8 cellular contexts compared by ENCODE assay signal in the genomic region with DNA sequence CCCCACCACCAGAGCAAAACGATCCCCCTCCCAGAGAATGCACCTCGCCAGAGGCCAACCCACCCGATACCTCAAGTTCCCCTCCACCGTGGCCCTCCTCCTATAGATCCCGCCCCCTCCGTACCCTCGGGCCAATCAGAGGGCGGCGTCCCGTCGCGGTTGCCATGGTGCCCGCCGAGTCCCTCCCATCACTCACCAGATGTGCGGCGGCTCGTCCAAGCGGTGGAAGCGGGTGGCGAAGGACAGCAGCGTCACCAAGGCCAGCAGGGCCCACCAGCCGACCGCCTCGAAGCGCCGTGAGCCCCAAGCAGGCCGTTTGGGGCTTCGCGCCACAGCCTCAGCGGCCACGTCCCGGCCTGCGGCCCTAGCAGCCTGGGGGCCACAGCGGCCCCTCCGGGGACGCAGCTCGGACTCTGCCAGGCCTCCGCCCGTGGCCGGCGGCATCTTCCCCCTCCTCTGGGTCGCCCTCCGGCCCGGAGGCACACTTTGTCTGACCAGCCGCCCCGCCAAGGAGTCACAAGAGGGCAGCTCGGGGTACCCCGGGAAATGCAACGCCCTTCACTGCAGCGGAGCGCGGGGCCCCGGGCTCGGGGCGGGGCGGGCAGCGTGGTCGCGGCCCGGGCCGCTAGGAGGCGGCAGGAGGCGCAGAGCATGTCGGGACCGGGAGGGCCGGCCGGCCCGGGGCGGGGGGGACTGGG. TPM values are rescaled to one million over a fixed set of nuclear protein-coding genes. Genes with fewer than 3 reads are reported as not detected.
A peak's percentile ranks its signal among the peaks of the same experiment; 100 is the strongest.
DNase-seq lines count a peak whose midpoint lies in the region; ATAC-seq and TF ChIP-seq lines count a peak whose summit lies in the region.

A gene with protein sequence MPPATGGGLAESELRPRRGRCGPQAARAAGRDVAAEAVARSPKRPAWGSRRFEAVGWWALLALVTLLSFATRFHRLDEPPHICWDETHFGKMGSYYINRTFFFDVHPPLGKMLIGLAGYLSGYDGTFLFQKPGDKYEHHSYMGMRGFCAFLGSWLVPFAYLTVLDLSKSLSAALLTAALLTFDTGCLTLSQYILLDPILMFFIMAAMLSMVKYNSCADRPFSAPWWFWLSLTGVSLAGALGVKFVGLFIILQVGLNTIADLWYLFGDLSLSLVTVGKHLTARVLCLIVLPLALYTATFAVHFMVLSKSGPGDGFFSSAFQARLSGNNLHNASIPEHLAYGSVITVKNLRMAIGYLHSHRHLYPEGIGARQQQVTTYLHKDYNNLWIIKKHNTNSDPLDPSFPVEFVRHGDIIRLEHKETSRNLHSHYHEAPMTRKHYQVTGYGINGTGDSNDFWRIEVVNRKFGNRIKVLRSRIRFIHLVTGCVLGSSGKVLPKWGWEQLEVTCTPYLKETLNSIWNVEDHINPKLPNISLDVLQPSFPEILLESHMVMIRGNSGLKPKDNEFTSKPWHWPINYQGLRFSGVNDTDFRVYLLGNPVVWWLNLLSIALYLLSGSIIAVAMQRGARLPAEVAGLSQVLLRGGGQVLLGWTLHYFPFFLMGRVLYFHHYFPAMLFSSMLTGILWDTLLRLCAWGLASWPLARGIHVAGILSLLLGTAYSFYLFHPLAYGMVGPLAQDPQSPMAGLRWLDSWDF (minus strand): TSS at position 646 of the 698 bp plus-strand sequence. CDS start 202 bp downstream, at position 444.

- peak; percentile 3 for TF ChIP-seq POLR2A in testis (IDR thresholded peaks at IDR 0.05)

- peak; percentile 91 for DNase-seq in HEK293T (ENCODE audit: extremely low spot score)
- peak; percentile 89 for DNase-seq in MV-4-11 (lab: John Stamatoyannopoulos, UW)
- DNase-seq in SK-N-MC (ENCODE audit: low read depth, low spot score) = peak; percentile 16
- DNase-seq in globus pallidus (ENCODE audit: low spot score) = peak; percentile 93
- peak; percentile 93 for DNase-seq in omental fat pad (ENCODE audit: low spot score)
- DNase-seq in testis = peak; percentile 97

- peaks cover 44% of the 10 kb centered on the region for H3K4me1 ChIP-seq in testis

- 0% methylated on average over 30 of the region's 69 CpGs; no CpG with 5 or more reads in 1 of the 2 donors for WGBS in testis, 2 donors

- H3K9me3 Mint-ChIP-seq in activated naive CD4-positive, alpha-beta T cell treated with anti-CD3 and anti-CD28 coated beads, Interleukin-2, amount 50 U/mL, for 24 hours = no peaks in the 10 kb centered on the region

- CTCF ChIA-PET in HEK293T (lab: Yijun Ruan, JAX) = interaction anchor here (0.7 to 0.9 kb wide), 3 partner anchors 13 to 20 kb away, joined by 3 read pairs; no protein-coding TSS in a partner anchor

- no peaks in the 10 kb centered on the region for H3K27me3 Mint-ChIP-seq in activated naive CD4-positive, alpha-beta T cell treated with anti-CD3 and anti-CD28 coated beads, Interleukin-2, amount 50 U/mL, for 24 hours

- H3K4me1 Mint-ChIP-seq in activated naive CD4-positive, alpha-beta T cell treated with anti-CD3 and anti-CD28 coated beads, Interleukin-2, amount 50 U/mL, for 24 hours = peaks cover 14% of the 10 kb centered on the region

- peak within 1 kb of the TSS; percentile 97 for H3K4me3 ChIP-seq in GM08714 (ENCODE audit: low read length)
- H3K4me3 ChIP-seq in SK-N-MC = peak within 1 kb of the TSS; percentile 94
- H3K4me3 ChIP-seq in testis = peak within 1 kb of the TSS; percentile 98 to 99

- no peaks in the 10 kb centered on the region for H3K27me3 ChIP-seq in testis

- H3K4me3 Mint-ChIP-seq in activated naive CD4-positive, alpha-beta T cell treated with anti-CD3 and anti-CD28 coated beads, Interleukin-2, amount 50 U/mL, for 24 hours = peak within 1 kb of the TSS; percentile 97

- H3K27ac ChIP-seq in SK-N-MC = peak within 1 kb of the TSS; percentile 98
- peak within 1 kb of the TSS; percentile 86 to 98 for H3K27ac ChIP-seq in testis

- POLR2A ChIA-PET in HEK293T (lab: Yijun Ruan, JAX) = interaction anchor here (0.7 to 5.0 kb wide), 18 partner anchors 10 to 184 kb away, joined by 3 to 56 read pairs (median 6); a partner anchor contains a TSS

- H3K9ac ChIP-seq in SK-N-MC (ENCODE audit: insufficient read length) = peak within 1 kb of the TSS; percentile 97

- ATAC-seq in omental fat pad (ENCODE audit: low FRiP score) = peak; percentile 72

- peak within 1 kb of the TSS; percentile 100 for H3K27ac Mint-ChIP-seq in activated naive CD4-positive, alpha-beta T cell treated with anti-CD3 and anti-CD28 coated beads, Interleukin-2, amount 50 U/mL, for 24 hours

- H3K36me3 ChIP-seq in SK-N-MC (ENCODE audit: insufficient read depth, low read length) (no peaks in the 10 kb centered on the region), testis (ENCODE audit: low read depth, missing control alignments) (no peaks in the 10 kb centered on the region)

- H3K36me3 Mint-ChIP-seq in activated naive CD4-positive, alpha-beta T cell treated with anti-CD3 and anti-CD28 coated beads, Interleukin-2, amount 50 U/mL, for 24 hours = no peaks in the 10 kb centered on the region

- H3K9me3 ChIP-seq in SK-N-MC (ENCODE audit: low read depth, low read length) = no peaks in the 10 kb centered on the region
- H3K9me3 ChIP-seq in testis = no peaks in the 10 kb centered on the region

- intact Hi-C loops in testis (cut with DNase I; ENCODE audit: low total_unique reads) = loop anchor here (5.0 kb wide), 1 partner anchor 293 kb away; a partner anchor contains a TSS

- no peak for TF ChIP-seq CTCF in omental fat pad (IDR thresholded peaks at IDR 0.05)
- peak; percentile 31 to 46 (median 45) for TF ChIP-seq CTCF in testis (IDR thresholded peaks at IDR 0.05)

TF ChIP-seq in HEK293T, 16 proteins besides CTCF, POLR2A, EP300 and RAD21:
- TF ChIP-seq, protein P1, sequence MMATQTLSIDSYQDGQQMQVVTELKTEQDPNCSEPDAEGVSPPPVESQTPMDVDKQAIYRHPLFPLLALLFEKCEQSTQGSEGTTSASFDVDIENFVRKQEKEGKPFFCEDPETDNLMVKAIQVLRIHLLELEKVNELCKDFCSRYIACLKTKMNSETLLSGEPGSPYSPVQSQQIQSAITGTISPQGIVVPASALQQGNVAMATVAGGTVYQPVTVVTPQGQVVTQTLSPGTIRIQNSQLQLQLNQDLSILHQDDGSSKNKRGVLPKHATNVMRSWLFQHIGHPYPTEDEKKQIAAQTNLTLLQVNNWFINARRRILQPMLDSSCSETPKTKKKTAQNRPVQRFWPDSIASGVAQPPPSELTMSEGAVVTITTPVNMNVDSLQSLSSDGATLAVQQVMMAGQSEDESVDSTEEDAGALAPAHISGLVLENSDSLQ (IDR thresholded peaks at IDR 0.05) = peak; percentile 95
- TF ChIP-seq ZNF384 (IDR thresholded peaks at IDR 0.05) (no peak), SUZ12 (IDR thresholded peaks at IDR 0.05) (no peak), L3MBTL2 (conservative IDR thresholded peaks at IDR 0.05) (peak; percentile 51)
TF ChIP-seq in HEK293T: peak in this region for 2.

RNA-seq across cellular contexts. Expression of the gene that starts here (rescaled TPM):
- total RNA-seq in omental fat pad (10 to 100 TPM; 14.3 to 23.3 (median 18.8) TPM), testis (100 to 1,000 TPM; 127 to 162 TPM)
- 108 TPM for polyA plus RNA-seq in testis (ENCODE audit: insufficient read depth, low read depth, low replicate concordance)

Comparison
In these comparisons a context has a peak if more than half of its experiments do, and no peak if none do; other contexts are left out.
1. Peak in every context shown above with its lines: DNase-seq, ATAC-seq, H3K4me3 ChIP-seq and H3K27ac ChIP-seq.
2. RNA of the gene that starts here (total RNA-seq): 127 to 162 TPM in testis; 14.3 to 23.3 TPM in omental fat pad; every median in the first group is over 4 times any median in the second.
3. DNase-seq: peak in every context shown above with its lines; median percentile 97 in testis; 93 in globus pallidus; 93 in omental fat pad; 91 in HEK293T; 89 in MV-4-11; 16 in SK-N-MC.
4. CTCF ChIP-seq: peak in testis (3 of 3); none in omental fat pad (0 of 3).